8 cellular contexts compared by ENCODE assay signal in the genomic region with DNA sequence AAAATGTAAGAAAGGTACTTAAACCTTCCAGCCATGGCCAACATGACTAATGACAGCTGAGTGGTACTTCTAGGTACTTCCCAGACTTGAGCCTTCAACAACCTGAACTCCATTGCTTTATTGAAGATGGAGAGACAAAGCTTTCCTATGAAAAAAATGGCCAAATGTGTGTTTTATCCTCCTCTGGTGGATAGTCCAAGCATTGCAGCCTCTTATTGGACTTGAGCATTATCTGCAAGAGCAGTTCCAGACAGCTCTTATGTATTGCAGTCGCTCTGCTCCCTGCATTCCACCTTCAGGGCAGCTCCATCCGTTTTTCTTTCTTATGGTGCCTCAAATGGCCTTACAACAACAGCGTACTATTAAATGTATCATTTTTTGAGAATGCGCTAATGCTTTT.
DNase-seq lines count a peak whose midpoint lies in the region; ATAC-seq and TF ChIP-seq lines count a peak whose summit lies in the region.

No MANE protein-coding gene starts in this region.

- TF ChIP-seq CTCF in C4-2B (conservative IDR thresholded peaks at IDR 0.05), result peak; percentile 85

- H3K27ac ChIP-seq in C4-2B, result no peak overlapping the region

- peak; percentile 37 for DNase-seq in Jurkat, Clone E6-1 (ENCODE audit: low read depth, low spot score)
- DNase-seq in RPMI8226, result peak; percentile 29
- DNase-seq in hepatic stellate cell (ENCODE audit: low spot score), result peak; percentile 16
- DNase-seq in activated CD8-positive, alpha-beta memory T cell treated with anti-CD3 and anti-CD28 coated beads, Interleukin-2, amount 50 U/mL, for 4 hours, result no peak
- no peak for DNase-seq in stimulated activated CD4-positive, alpha-beta T cell treated with anti-CD3 and anti-CD28 coated beads, Interleukin-4, amount 100 ng/mL, for 1 hour

- peak; percentile 84 for ATAC-seq in GM19035 (IDR thresholded peaks at IDR 0.05; ENCODE audit: unreplicated experiment)
- ATAC-seq in HG03097 (IDR thresholded peaks at IDR 0.05; ENCODE audit: low FRiP score, unreplicated experiment), result no peak

- H3K4me3 ChIP-seq in Jurkat, Clone E6-1 (ENCODE audit: low read length), result no peak overlapping the region

Comparison
In these comparisons a context has a peak if more than half of its experiments do, and no peak if none do; other contexts are left out.
1. DNase-seq: peak in Jurkat, Clone E6-1 (single experiment), RPMI8226 (single experiment) and hepatic stellate cell (single experiment); none in activated CD8-positive, alpha-beta memory T cell treated with anti-CD3 and anti-CD28 coated beads, Interleukin-2, amount 50 U/mL, for 4 hours (single experiment) and stimulated activated CD4-positive, alpha-beta T cell treated with anti-CD3 and anti-CD28 coated beads, Interleukin-4, amount 100 ng/mL, for 1 hour (single experiment).